Comparison of ENCODE assay signal across 9 cellular contexts in genomic region chr12:57166971-57167371, GRCh38. TPM values are rescaled to one million over a fixed set of nuclear protein-coding genes. Genes with fewer than 3 reads are reported as not detected.
DNase-seq lines count a peak whose midpoint lies in the region; ATAC-seq, FAIRE-seq and TF ChIP-seq lines count a peak whose summit lies in the region.
"Had no signal": no experiment of that assay in that cellular context is flagged by ENCODE, and none has a peak within 500 bp of the region (broad histone marks: within the 10 kb centered on the region; RNA-seq: fewer than 3 reads in every experiment).

No MANE protein-coding gene starts in this region.

- no peak for TF ChIP-seq EP300 in HepG2 (IDR thresholded peaks at IDR 0.05; ENCODE audit: low read depth in 2 of 2, low read length in 2 of 2)
- no peak for TF ChIP-seq EP300 in HepG2 (CRISPR knock-in tag; IDR thresholded peaks at IDR 0.05; ENCODE audit: borderline replicate concordance)

- POLR2A ChIA-PET in HCT116 (lab: Charles Lee) (no interaction called here), HepG2 (lab: Yijun Ruan, JAX) (interaction anchor here (3.4 to 7.8 kb wide), 2 partner anchors 18 to 39 kb away, joined by 11 to 103 read pairs; partner anchors contain the start of gene LRP1)

- H3K36me3 ChIP-seq in HCT116 (ENCODE audit: control insufficient read depth in 1 of 2, insufficient read depth in 2 of 2, low read length in 2 of 2): no peaks in the 10 kb centered on the region
- H3K36me3 ChIP-seq in HepG2 (replicated peaks in 1 of 2; ENCODE audit: control insufficient read depth in 1 of 2, insufficient read depth in 2 of 2, low read length in 2 of 2): peaks cover 49 to 87% of the 10 kb centered on the region in 2 experiments
- H3K36me3 ChIP-seq: HAP-1 had no signal

- TF ChIP-seq RAD21 in HCT116 (IDR thresholded peaks at IDR 0.05; ENCODE audit: low read depth) (no peak), HepG2 (CRISPR knock-in tag; IDR thresholded peaks at IDR 0.05) (no peak)

- DNase-seq in HCT116 (ENCODE audit: low read depth, low spot score) (no peak), T1000 (lab: John Stamatoyannopoulos, UW) (peak; percentile 63), NCI-H146 treated with DMSO at 0.1 percent for 48 hours (lab: John Stamatoyannopoulos, UW; ENCODE audit: unreplicated experiment) (no peak), HepG2 (ENCODE audit: low spot score) (no peak), NCI-H446 treated with DMSO at 0.1 percent for 48 hours (lab: John Stamatoyannopoulos, UW) (no peak)
- peak; percentile 13 to 60 (median 16) for DNase-seq in stimulated activated CD4-positive, alpha-beta T cell treated with anti-CD3 and anti-CD28 coated beads, TNF-alpha, amount 100 ng/mL, for 24 hours (ENCODE audit: low read depth in 3 of 3)

- H4K20me1 ChIP-seq in HCT116 (ENCODE audit: insufficient read depth) (no peaks in the 10 kb centered on the region), HepG2 (ENCODE audit: insufficient read depth, low read length) (no peaks in the 10 kb centered on the region)

- RAD21 ChIA-PET in HCT116 (lab: Charles Lee; ENCODE audit: low non-redundant PET in 1 of 2, low total read pairs in 2 of 2, uncharacterized antibody in 2 of 2, unreplicated experiment in 2 of 2): no interaction called here

- CTCF ChIA-PET in HCT116 (lab: Charles Lee): interaction anchor here (2.2 kb wide), 1 partner anchor 8 kb away, joined by 10 read pairs; no protein-coding TSS in a partner anchor
- CTCF ChIA-PET in HepG2 (lab: Yijun Ruan, JAX; ENCODE audit: low intra/inter-chr PET ratio, low total read pairs): no interaction called here

- TF ChIP-seq POLR2A in HCT116 (IDR thresholded peaks at IDR 0.05; ENCODE audit: borderline replicate concordance, extremely low read depth, insufficient read depth, insufficient read length) (no peak), HepG2 (IDR thresholded peaks at IDR 0.05; ENCODE audit: insufficient read depth in 1 of 2, low read depth in 2 of 2, low read length in 2 of 2) (no peak)

- H3K9me3 ChIP-seq in HCT116 (ENCODE audit: control insufficient read depth in 1 of 2, insufficient read depth in 1 of 2, low read depth in 1 of 2, low read length in 2 of 2) (no peaks in the 10 kb centered on the region), HepG2 (ENCODE audit: low read length) (no peaks in the 10 kb centered on the region)
- H3K9me3 ChIP-seq: HAP-1 had no signal

- H3K4me1 ChIP-seq in HCT116 (ENCODE audit: control insufficient read depth in 1 of 2, insufficient read depth in 2 of 2, low read length in 2 of 2) (peaks cover 14 to 31% of the 10 kb centered on the region in 2 experiments), HepG2 (ENCODE audit: insufficient read depth, low read length) (no peaks in the 10 kb centered on the region)
- H3K4me1 ChIP-seq: HAP-1 had no signal

- H3K79me2 ChIP-seq in HCT116 (ENCODE audit: insufficient read depth, low read length): no peaks in the 10 kb centered on the region
- no peaks in the 10 kb centered on the region for H3K79me2 ChIP-seq in HepG2 (ENCODE audit: insufficient read depth, low read length)

- no peak for TF ChIP-seq CTCF in HCT116 (IDR thresholded peaks at IDR 0.05 in 2 of 3, conservative IDR thresholded peaks at IDR 0.05 in 1 of 3; ENCODE audit: borderline replicate concordance in 1 of 3, insufficient read depth in 1 of 3, low read depth in 2 of 3, low read length in 2 of 3)
- no peak for TF ChIP-seq CTCF in HepG2 (CRISPR knock-in tag; IDR thresholded peaks at IDR 0.05)

- ATAC-seq in HCT116: peak; percentile 35; the same call in 1 of the 2 replicates
- ATAC-seq in esophagus mucosa: peak; percentile 83
- ATAC-seq in HG03045 (IDR thresholded peaks at IDR 0.05; ENCODE audit: unreplicated experiment): no peak
- ATAC-seq in HepG2: no peak

- no peak overlapping the region for H3K27ac ChIP-seq in HCT116 (ENCODE audit: low read depth, low read length)
- H3K27ac ChIP-seq in HepG2 (ENCODE audit: extremely low read length, insufficient read depth, low read length): no peak overlapping the region

- FAIRE-seq in HepG2 (lab: Jason Lieb, UNC): no peak

- 97% methylated on average over 6 of the region's 10 CpGs for WGBS in HepG2 (ENCODE audit: low lambda C conversion rate)

- in situ Hi-C loops in HepG2 (cut with HindIII; ENCODE audit: extremely low pct_ligation_motif_present, low pct_unique_long_range_greater_than_20kb): no loop called here

- H3K9ac ChIP-seq in HCT116 (ENCODE audit: low read length) (no peak overlapping the region), HepG2 (ENCODE audit: insufficient read depth, low read depth, low read length) (no peak overlapping the region)

- no peaks in the 10 kb centered on the region for H3K9me2 ChIP-seq in HCT116 (ENCODE audit: insufficient read depth)

- no peak overlapping the region for H3K4me3 ChIP-seq in HCT116 (replicated peaks in 1 of 2; ENCODE audit: low read depth in 1 of 2, low read length in 2 of 2)
- H3K4me3 ChIP-seq in HepG2 (replicated peaks in 1 of 3; ENCODE audit: insufficient read depth in 1 of 3, low read depth in 2 of 3, low read length in 3 of 3): no peak overlapping the region
- H3K4me3 ChIP-seq: HAP-1 had no signal

- peak overlapping the region; percentile 56 for H3K4me2 ChIP-seq in HCT116 (ENCODE audit: low read length)
- H3K4me2 ChIP-seq in HepG2 (ENCODE audit: low read depth, low read length): no peak overlapping the region

- H3K27me3 ChIP-seq in HCT116 (ENCODE audit: insufficient read depth, low read length): no peaks in the 10 kb centered on the region
- H3K27me3 ChIP-seq in HepG2 (ENCODE audit: control insufficient read depth in 1 of 2, insufficient read depth in 2 of 2, low read length in 2 of 2): no peaks in the 10 kb centered on the region

- BruUV-seq in HCT116 (replicated peaks; lab: Mats Ljungman, UMichigan) (no TSS peak), HepG2 (replicated peaks; lab: Mats Ljungman, UMichigan) (no TSS peak)

- H2AFZ ChIP-seq in HCT116 (ENCODE audit: low read depth, low read length, poor library complexity, severe bottlenecking) (no peak overlapping the region), HepG2 (ENCODE audit: low read length) (no peak overlapping the region)

- intact Hi-C loops in HCT116 (cut with micrococcal nuclease): no loop called here
- intact Hi-C loops in HepG2 (cut with micrococcal nuclease; ENCODE audit: unreplicated experiment): no loop called here

RNA-seq across cellular contexts. Expression of gene LRP1-AS, which starts 19.6 kb away (rescaled TPM):
- total RNA-seq in HCT116 (2021; ENCODE audit: unreplicated experiment): not detected
- polyA plus RNA-seq in HCT116 (2012): not detected in 2 replicates
- not detected for total RNA-seq in esophagus mucosa
- total RNA-seq in HepG2 (2016; rRNA removed; fragmentation: Illumina TruSeq; extraction: Trizol): not detected in 2 replicates
- not detected in 2 replicates for total RNA-seq in HepG2 (2016; cell fraction: cytosol; rRNA removed; fragmentation: Illumina TruSeq; extraction: Trizol; ENCODE audit: low read depth)
- not detected in 2 replicates for total RNA-seq in HepG2 (2016; cell fraction: insoluble cytoplasmic fraction; rRNA removed; fragmentation: Illumina TruSeq; extraction: Trizol)
- not detected in 2 replicates for total RNA-seq in HepG2 (2016; cell fraction: membrane; rRNA removed; fragmentation: Illumina TruSeq; extraction: Trizol)
- total RNA-seq in HepG2 (2016; cell fraction: nucleus; rRNA removed; fragmentation: Illumina TruSeq; extraction: Trizol): not detected in 2 replicates
- 0.20 TPM in 1 of 2 replicates, not detected in the other for polyA plus RNA-seq in HepG2 (2011; rRNA removed)
- polyA plus RNA-seq in HepG2 (2011; cell fraction: cytosol; rRNA removed): not detected in 2 replicates
- polyA plus RNA-seq in HepG2 (2011; cell fraction: nucleus; rRNA removed): not detected in 2 replicates
- polyA plus RNA-seq in HepG2 (2012): not detected in 2 replicates
- not detected in 2 replicates for polyA plus RNA-seq in HepG2 (2016; cell fraction: cytosol; fragmentation: Illumina TruSeq; extraction: Trizol; ENCODE audit: low read depth)
- polyA plus RNA-seq in HepG2 (2016; cell fraction: insoluble cytoplasmic fraction; fragmentation: Illumina TruSeq; extraction: Trizol; ENCODE audit: low read depth): not detected in 2 replicates
- not detected in 2 replicates for polyA plus RNA-seq in HepG2 (2016; cell fraction: membrane; fragmentation: Illumina TruSeq; extraction: Trizol; ENCODE audit: low read depth)
- not detected in 2 replicates for polyA plus RNA-seq in HepG2 (2016; cell fraction: nucleus; fragmentation: Illumina TruSeq; extraction: Trizol; ENCODE audit: insufficient read depth, low read depth)
- polyA minus RNA-seq in HepG2 (2011; rRNA and poly(A)+ RNA removed; ENCODE audit: low replicate concordance): not detected in 2 replicates
- polyA minus RNA-seq in HepG2 (2011; cell fraction: cytosol; rRNA and poly(A)+ RNA removed): not detected in 2 replicates
- polyA minus RNA-seq in HepG2 (2011; cell fraction: nucleus; rRNA and poly(A)+ RNA removed): not detected in 2 replicates

RNA-seq across cellular contexts. Expression of gene LRP1, which starts 38.7 kb away (rescaled TPM):
- 12.0 TPM for total RNA-seq in HCT116 (2021; ENCODE audit: unreplicated experiment)
- 9.3 and 14.6 TPM in 2 replicates for polyA plus RNA-seq in HCT116 (2012)
- total RNA-seq in esophagus mucosa: 74.0 TPM
- 14.7 and 16.5 TPM in 2 replicates for total RNA-seq in HepG2 (2016; rRNA removed; fragmentation: Illumina TruSeq; extraction: Trizol)
- total RNA-seq in HepG2 (2016; cell fraction: cytosol; rRNA removed; fragmentation: Illumina TruSeq; extraction: Trizol; ENCODE audit: low read depth): 7.0 and 7.1 TPM in 2 replicates
- total RNA-seq in HepG2 (2016; cell fraction: insoluble cytoplasmic fraction; rRNA removed; fragmentation: Illumina TruSeq; extraction: Trizol): 12.6 and 13.0 TPM in 2 replicates
- 9.7 and 10.2 TPM in 2 replicates for total RNA-seq in HepG2 (2016; cell fraction: membrane; rRNA removed; fragmentation: Illumina TruSeq; extraction: Trizol)
- 47.7 and 58.7 TPM in 2 replicates for total RNA-seq in HepG2 (2016; cell fraction: nucleus; rRNA removed; fragmentation: Illumina TruSeq; extraction: Trizol)
- polyA plus RNA-seq in HepG2 (2011; rRNA removed): 30.8 and 33.6 TPM in 2 replicates
- 30.4 and 39.0 TPM in 2 replicates for polyA plus RNA-seq in HepG2 (2011; cell fraction: cytosol; rRNA removed)
- 188 and 243 TPM in 2 replicates for polyA plus RNA-seq in HepG2 (2011; cell fraction: nucleus; rRNA removed)
- polyA plus RNA-seq in HepG2 (2012): 92.4 and 98.3 TPM in 2 replicates
- 2.5 TPM in 2 replicates for polyA plus RNA-seq in HepG2 (2016; cell fraction: cytosol; fragmentation: Illumina TruSeq; extraction: Trizol; ENCODE audit: low read depth)
- polyA plus RNA-seq in HepG2 (2016; cell fraction: insoluble cytoplasmic fraction; fragmentation: Illumina TruSeq; extraction: Trizol; ENCODE audit: low read depth): 11.6 and 18.1 TPM in 2 replicates
- 4.9 TPM in 2 replicates for polyA plus RNA-seq in HepG2 (2016; cell fraction: membrane; fragmentation: Illumina TruSeq; extraction: Trizol; ENCODE audit: low read depth)
- polyA plus RNA-seq in HepG2 (2016; cell fraction: nucleus; fragmentation: Illumina TruSeq; extraction: Trizol; ENCODE audit: insufficient read depth, low read depth): 95.2 and 99.3 TPM in 2 replicates
- polyA minus RNA-seq in HepG2 (2011; rRNA and poly(A)+ RNA removed; ENCODE audit: low replicate concordance): 6.6 and 218 TPM in 2 replicates
- 92.2 and 104 TPM in 2 replicates for polyA minus RNA-seq in HepG2 (2011; cell fraction: cytosol; rRNA and poly(A)+ RNA removed)
- 85.0 and 102 TPM in 2 replicates for polyA minus RNA-seq in HepG2 (2011; cell fraction: nucleus; rRNA and poly(A)+ RNA removed)

RNA-seq across cellular contexts. Expression of gene NXPH4, which starts 49.6 kb away (rescaled TPM):
- 20.0 TPM for total RNA-seq in HCT116 (2021; ENCODE audit: unreplicated experiment)
- polyA plus RNA-seq in HCT116 (2012): 13.6 and 16.2 TPM in 2 replicates
- total RNA-seq in esophagus mucosa: 6.7 TPM
- total RNA-seq in HepG2 (2016; rRNA removed; fragmentation: Illumina TruSeq; extraction: Trizol): not detected in 2 replicates
- total RNA-seq in HepG2 (2016; cell fraction: cytosol; rRNA removed; fragmentation: Illumina TruSeq; extraction: Trizol; ENCODE audit: low read depth): not detected in 2 replicates
- not detected in 2 replicates for total RNA-seq in HepG2 (2016; cell fraction: insoluble cytoplasmic fraction; rRNA removed; fragmentation: Illumina TruSeq; extraction: Trizol)
- total RNA-seq in HepG2 (2016; cell fraction: membrane; rRNA removed; fragmentation: Illumina TruSeq; extraction: Trizol): not detected in 2 replicates
- total RNA-seq in HepG2 (2016; cell fraction: nucleus; rRNA removed; fragmentation: Illumina TruSeq; extraction: Trizol): not detected in 2 replicates
- polyA plus RNA-seq in HepG2 (2011; rRNA removed): 0.13 and 0.24 TPM in 2 replicates
- polyA plus RNA-seq in HepG2 (2011; cell fraction: cytosol; rRNA removed): 0.18 and 0.24 TPM in 2 replicates
- polyA plus RNA-seq in HepG2 (2011; cell fraction: nucleus; rRNA removed): 0.54 and 0.55 TPM in 2 replicates
- 1.9 and 2.5 TPM in 2 replicates for polyA plus RNA-seq in HepG2 (2012)
- not detected in 2 replicates for polyA plus RNA-seq in HepG2 (2016; cell fraction: cytosol; fragmentation: Illumina TruSeq; extraction: Trizol; ENCODE audit: low read depth)
- not detected in 2 replicates for polyA plus RNA-seq in HepG2 (2016; cell fraction: insoluble cytoplasmic fraction; fragmentation: Illumina TruSeq; extraction: Trizol; ENCODE audit: low read depth)
- not detected in 2 replicates for polyA plus RNA-seq in HepG2 (2016; cell fraction: membrane; fragmentation: Illumina TruSeq; extraction: Trizol; ENCODE audit: low read depth)
- polyA plus RNA-seq in HepG2 (2016; cell fraction: nucleus; fragmentation: Illumina TruSeq; extraction: Trizol; ENCODE audit: insufficient read depth, low read depth): not detected in 2 replicates
- 0.30 and 2.2 TPM in 2 replicates for polyA minus RNA-seq in HepG2 (2011; rRNA and poly(A)+ RNA removed; ENCODE audit: low replicate concordance)
- polyA minus RNA-seq in HepG2 (2011; cell fraction: cytosol; rRNA and poly(A)+ RNA removed): not detected in 2 replicates
- 0.25 TPM in 1 of 2 replicates, not detected in the other for polyA minus RNA-seq in HepG2 (2011; cell fraction: nucleus; rRNA and poly(A)+ RNA removed)

RNA-seq across cellular contexts. Expression of gene STAT6, which starts 55.8 kb away (rescaled TPM):
- total RNA-seq in HCT116 (2021; ENCODE audit: unreplicated experiment) (78.5 TPM), esophagus mucosa (108 TPM), HepG2 (2016; rRNA removed; fragmentation: Illumina TruSeq; extraction: Trizol) (19.4 and 28.0 TPM in 2 replicates)
- 53.3 and 55.0 TPM in 2 replicates for polyA plus RNA-seq in HCT116 (2012)
- 6.8 and 8.2 TPM in 2 replicates for total RNA-seq in HepG2 (2016; cell fraction: cytosol; rRNA removed; fragmentation: Illumina TruSeq; extraction: Trizol; ENCODE audit: low read depth)
- total RNA-seq in HepG2 (2016; cell fraction: insoluble cytoplasmic fraction; rRNA removed; fragmentation: Illumina TruSeq; extraction: Trizol): 16.5 and 28.8 TPM in 2 replicates
- total RNA-seq in HepG2 (2016; cell fraction: membrane; rRNA removed; fragmentation: Illumina TruSeq; extraction: Trizol): 12.1 and 12.8 TPM in 2 replicates
- 25.5 and 33.3 TPM in 2 replicates for total RNA-seq in HepG2 (2016; cell fraction: nucleus; rRNA removed; fragmentation: Illumina TruSeq; extraction: Trizol)
- 62.2 and 68.7 TPM in 2 replicates for polyA plus RNA-seq in HepG2 (2011; rRNA removed)
- polyA plus RNA-seq in HepG2 (2011; cell fraction: cytosol; rRNA removed): 28.2 and 38.4 TPM in 2 replicates
- polyA plus RNA-seq in HepG2 (2011; cell fraction: nucleus; rRNA removed): 203 and 258 TPM in 2 replicates
- polyA plus RNA-seq in HepG2 (2012): 33.9 and 37.3 TPM in 2 replicates
- polyA plus RNA-seq in HepG2 (2016; cell fraction: cytosol; fragmentation: Illumina TruSeq; extraction: Trizol; ENCODE audit: low read depth): 3.4 and 3.9 TPM in 2 replicates
- polyA plus RNA-seq in HepG2 (2016; cell fraction: insoluble cytoplasmic fraction; fragmentation: Illumina TruSeq; extraction: Trizol; ENCODE audit: low read depth): 16.5 and 19.0 TPM in 2 replicates
- polyA plus RNA-seq in HepG2 (2016; cell fraction: membrane; fragmentation: Illumina TruSeq; extraction: Trizol; ENCODE audit: low read depth): 8.0 and 8.1 TPM in 2 replicates
- polyA plus RNA-seq in HepG2 (2016; cell fraction: nucleus; fragmentation: Illumina TruSeq; extraction: Trizol; ENCODE audit: insufficient read depth, low read depth): 87.2 and 88.4 TPM in 2 replicates
- polyA minus RNA-seq in HepG2 (2011; rRNA and poly(A)+ RNA removed; ENCODE audit: low replicate concordance): 65.8 and 169 TPM in 2 replicates
- 16.4 and 22.5 TPM in 2 replicates for polyA minus RNA-seq in HepG2 (2011; cell fraction: cytosol; rRNA and poly(A)+ RNA removed)
- polyA minus RNA-seq in HepG2 (2011; cell fraction: nucleus; rRNA and poly(A)+ RNA removed): 34.6 and 43.3 TPM in 2 replicates

Comparison
In these comparisons a context has a peak if more than half of its experiments do, and no peak if none do; other contexts are left out.
1. ATAC-seq: peak in HCT116 (single experiment) and esophagus mucosa (single experiment); none in HG03045 (single experiment) and HepG2 (single experiment).
2. DNase-seq: peak in T1000 (single experiment) and stimulated activated CD4-positive, alpha-beta T cell treated with anti-CD3 and anti-CD28 coated beads, TNF-alpha, amount 100 ng/mL, for 24 hours (3 of 3); none in HCT116 (single experiment), NCI-H146 treated with DMSO at 0.1 percent for 48 hours (single experiment), HepG2 (single experiment) and NCI-H446 treated with DMSO at 0.1 percent for 48 hours (single experiment).